In genomic region chr3:64223809-64224570, GRCh38 we compare ENCODE assay signal across 1 cellular context.
TF ChIP-seq lines count a peak whose summit lies in the region.

No MANE protein-coding gene starts in this region.

TF ChIP-seq in GM12878, 131 proteins besides CTCF, POLR2A, EP300 and RAD21 (continued from another document):
- TF ChIP-seq ZBTB4 (CRISPR knock-in tag; IDR thresholded peaks at IDR 0.05) (no peak), CBX5 (IDR thresholded peaks at IDR 0.05; ENCODE audit: low read depth) (no peak), ATF7 (IDR thresholded peaks at IDR 0.05; ENCODE audit: low read depth) (no peak), POLR2AphosphoS2 (IDR thresholded peaks at IDR 0.05; ENCODE audit: low read depth, low read length) (no peak)
